ENCODE assay signal across 9 cellular contexts in the genomic region with DNA sequence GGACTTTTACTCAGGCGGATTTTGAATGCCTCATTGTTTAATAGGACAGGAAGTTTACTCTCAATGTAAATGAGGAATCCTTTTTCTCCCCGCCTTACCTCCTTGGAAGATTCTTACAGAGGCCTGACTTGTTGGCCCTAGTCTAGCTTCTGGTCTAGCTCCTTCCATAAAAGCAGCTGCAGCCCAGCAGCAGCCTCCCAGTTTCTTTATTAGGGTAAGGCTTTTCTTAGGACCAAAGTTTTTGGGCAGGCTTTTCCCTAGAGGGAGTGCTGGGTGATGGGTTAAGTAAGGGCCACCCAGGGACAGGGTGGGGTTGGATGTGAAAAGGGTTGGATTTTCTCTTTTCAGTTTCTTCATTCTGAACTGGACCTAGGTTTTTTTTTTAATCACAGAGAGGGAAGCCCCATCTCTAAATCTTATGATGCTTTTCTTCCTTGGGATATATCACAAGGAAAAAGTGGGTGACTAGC. TPM values are rescaled to one million over a fixed set of nuclear protein-coding genes. Genes with fewer than 3 reads are reported as not detected.
DNase-seq lines count a peak whose midpoint lies in the region; ATAC-seq, FAIRE-seq and TF ChIP-seq lines count a peak whose summit lies in the region.
"Had no signal": no experiment of that assay in that cellular context is flagged by ENCODE, and none has a peak within 500 bp of the region (broad histone marks: within the 10 kb centered on the region; RNA-seq: fewer than 3 reads in every experiment).

No MANE protein-coding gene starts in this region.

- H3K4ac ChIP-seq in H1 (replicated peaks; ENCODE audit: insufficient read length, low read depth, low read length), result peak overlapping the region; percentile 58

- peaks cover 23% of the 10 kb centered on the region for H3F3A ChIP-seq in PC-3 (ENCODE audit: low read length, unreplicated experiment)

- H3K27me3 ChIP-seq in CD4-positive, alpha-beta memory T cell (ENCODE audit: insufficient read depth, low read length), result no peaks in the 10 kb centered on the region
- no peaks in the 10 kb centered on the region for H3K27me3 ChIP-seq in PC-3 (ENCODE audit: low read length)
- H3K27me3 ChIP-seq in H1 (replicated peaks in 1 of 4; ENCODE audit: control insufficient read depth in 3 of 4, extremely low read depth in 1 of 4, insufficient read depth in 3 of 4, low read length in 3 of 4), result no peaks in the 10 kb centered on the region; a peak in 1 of 7 replicates

- H3K79me1 ChIP-seq in H1 (ENCODE audit: low read depth, low read length), result no peaks in the 10 kb centered on the region

- H3K36me3 Mint-ChIP-seq in CD4-positive, alpha-beta memory T cell, result no peaks in the 10 kb centered on the region
- no peaks in the 10 kb centered on the region for H3K36me3 Mint-ChIP-seq in neural crest cell (ENCODE audit: low read depth)

- no peak overlapping the region for H3K56ac ChIP-seq in H1 (replicated peaks; ENCODE audit: insufficient read length, low read depth, low read length)

- H3K23ac ChIP-seq in H1 (ENCODE audit: insufficient read length), result no peak overlapping the region

- no peaks in the 10 kb centered on the region for H3K9me3 ChIP-seq in CD4-positive, alpha-beta memory T cell (ENCODE audit: control insufficient read depth in 1 of 2, low read length in 2 of 2)
- peaks cover under 1% of the 10 kb centered on the region; the same call in 1 of the 2 replicates for H3K9me3 ChIP-seq in PC-3 (ENCODE audit: low read length)
- no peaks in the 10 kb centered on the region for H3K9me3 ChIP-seq in H1 (ENCODE audit: insufficient read depth in 2 of 2, low read depth in 1 of 2, low read length in 1 of 2)

- H3K14ac ChIP-seq in H1 (ENCODE audit: insufficient read length), result no peak overlapping the region

- H2BK15ac ChIP-seq in H1 (ENCODE audit: low read length), result no peak overlapping the region

- peak overlapping the region; percentile 73 to 88 (median 87) for H3K27ac Mint-ChIP-seq in CD4-positive, alpha-beta memory T cell
- H3K27ac Mint-ChIP-seq in neural crest cell (ENCODE audit: unreplicated experiment), result peak overlapping the region; percentile 96

- BruUV-seq in PC-3 (replicated peaks; lab: Mats Ljungman, UMichigan), result no TSS peak

- H3K9ac ChIP-seq in PC-3 (ENCODE audit: low read length), result peak overlapping the region; percentile 92
- no peak overlapping the region; a peak in 1 of 7 replicates for H3K9ac ChIP-seq in H1 (replicated peaks in 1 of 4; ENCODE audit: extremely low read depth in 1 of 4, low read depth in 3 of 4, low read length in 3 of 4)

- H4K91ac ChIP-seq in H1 (replicated peaks; ENCODE audit: insufficient read length, low read length), result no peak overlapping the region

- H3K4me1 Mint-ChIP-seq in CD4-positive, alpha-beta memory T cell, result peaks cover 27 to 45% (median 38%) of the 10 kb centered on the region in 4 donors
- peaks cover 33% of the 10 kb centered on the region for H3K4me1 Mint-ChIP-seq in neural crest cell

- no peaks in the 10 kb centered on the region for H3K23me2 ChIP-seq in H1 (ENCODE audit: low read depth, low read length)

- H2BK120ac ChIP-seq in H1 (replicated peaks; ENCODE audit: low read depth, low read length), result peak overlapping the region; percentile 77

- CTCF ChIA-PET in CD4-positive, alpha-beta memory T cell (lab: Charles Lee; ENCODE audit: partially characterized antibody), result interaction anchor here (1.3 kb wide), 1 partner anchor 11 kb away, joined by 5 read pairs; no protein-coding TSS in a partner anchor
- CTCF ChIA-PET in PC-3 (lab: Charles Lee) (no interaction called here), H1 (lab: Charles Lee; ENCODE audit: partially characterized antibody) (interaction anchor here (1.0 to 1.3 kb wide), 2 partner anchors 10 to 65 kb away, joined by 4 read pairs; no protein-coding TSS in a partner anchor)

- peak overlapping the region; percentile 96; the same call in 1 of the 2 replicates for H2BK12ac ChIP-seq in H1 (ENCODE audit: low read depth, low read length)

- H3K4me2 ChIP-seq in PC-3 (ENCODE audit: low read length) (peak overlapping the region; percentile 46), H1 (ENCODE audit: insufficient read depth in 1 of 2, low read depth in 2 of 2, low read length in 2 of 2) (peak overlapping the region; percentile 40)

- H4K20me1 ChIP-seq in PC-3 (ENCODE audit: low read length) (no peaks in the 10 kb centered on the region), H1 (replicated peaks in 1 of 2; ENCODE audit: control insufficient read depth in 1 of 2, insufficient read depth in 2 of 2, low read length in 2 of 2) (no peaks in the 10 kb centered on the region)

- H2AFZ ChIP-seq in PC-3 (ENCODE audit: low read length) (no peak overlapping the region), H1 (ENCODE audit: low read length) (peak overlapping the region; percentile 53; the same call in 1 of the 2 replicates)

- WGBS in H1 (ENCODE audit: extremely low coverage in 1 of 2, insufficient coverage in 1 of 2, insufficient read length in 1 of 2, insufficient replicate concordance in 2 of 2, low coverage in 1 of 2, low lambda C conversion rate in 2 of 2, missing lambda C conversion rate in 1 of 2), 2 experiments, result 20% methylated on average over 2 of the region's 2 CpGs; no CpG with 5 or more reads in 1 of the 2 experiments

- ATAC-seq in PC-3 (no peak), GM21423 (IDR thresholded peaks at IDR 0.05; ENCODE audit: unreplicated experiment) (no peak)

- H4K8ac ChIP-seq in H1 (ENCODE audit: extremely low read depth, insufficient read depth, low read length), result no peak overlapping the region

- no peak for TF ChIP-seq EP300 in H1 (IDR thresholded peaks at IDR 0.05; ENCODE audit: borderline replicate concordance in 1 of 2, low read depth in 2 of 2, low read length in 2 of 2)

- TF ChIP-seq POLR2A in H1 (IDR thresholded peaks at IDR 0.05; ENCODE audit: control extremely low read depth in 1 of 2, low read depth in 2 of 2, low read length in 2 of 2) (no peak), erythroblast (IDR thresholded peaks at IDR 0.05; ENCODE audit: low read length) (no peak)

- peak overlapping the region; percentile 37; the same call in 1 of the 2 replicates for H2BK20ac ChIP-seq in H1 (ENCODE audit: low read length)

- peaks cover 0 to 2% (median 0%) of the 10 kb centered on the region in 8 donors for H3K9me3 Mint-ChIP-seq in CD4-positive, alpha-beta memory T cell
- peaks cover 6% of the 10 kb centered on the region for H3K9me3 Mint-ChIP-seq in neural crest cell

- no peaks in the 10 kb centered on the region for H3K27me3 Mint-ChIP-seq in CD4-positive, alpha-beta memory T cell
- H3K27me3 Mint-ChIP-seq in neural crest cell (ENCODE audit: low read depth), result peaks cover 3% of the 10 kb centered on the region

- intact Hi-C loops in CD4-positive, alpha-beta memory T cell (cut with micrococcal nuclease), result loop anchor here (1.0 to 5.0 kb wide), 2 partner anchors 10 to 50 kb away; partner anchors contain the start of gene LIF
- intact Hi-C loops in PC-3 (cut with micrococcal nuclease), result loop anchor here (1.0 to 2.0 kb wide), 3 partner anchors 8 to 56 kb away; no protein-coding TSS in a partner anchor

- peaks cover 41% of the 10 kb centered on the region for H3K4me1 ChIP-seq in CD4-positive, alpha-beta memory T cell (ENCODE audit: insufficient read depth, low read length)
- H3K4me1 ChIP-seq in PC-3 (ENCODE audit: insufficient read depth, low read length), result peaks cover 53% of the 10 kb centered on the region
- peaks cover 6 to 18% (median 11%) of the 10 kb centered on the region in 4 experiments; a peak in 6 of 7 replicates for H3K4me1 ChIP-seq in H1 (replicated peaks in 1 of 4; ENCODE audit: control insufficient read depth in 3 of 4, insufficient read depth in 4 of 4, low read length in 3 of 4)

- H3K4me3 Mint-ChIP-seq in CD4-positive, alpha-beta memory T cell, result peak overlapping the region in 7 of 8 donors; percentile 59 to 86 (median 76)
- peak overlapping the region; percentile 65 for H3K4me3 Mint-ChIP-seq in neural crest cell

- H3K9me2 ChIP-seq in PC-3 (replicated peaks; ENCODE audit: low read length), result no peaks in the 10 kb centered on the region

- no peak for DNase-seq in CD4-positive, alpha-beta memory T cell
- DNase-seq in PC-3, result no peak
- DNase-seq in H1 (ENCODE audit: low read depth in 1 of 2, low spot score in 2 of 2), result no peak
- no peak for DNase-seq in neural crest cell (ENCODE audit: low read depth, low spot score)
- no peak for DNase-seq in erythroblast (lab: John Stamatoyannopoulos, UW)
- DNase-seq in NCI-H146 treated with DMSO at 0.1 percent for 48 hours (lab: John Stamatoyannopoulos, UW; ENCODE audit: unreplicated experiment), result no peak
- DNase-seq in glomerular visceral epithelial cell (ENCODE audit: extremely low spot score), result no peak
- DNase-seq: GDM1 had no signal

- H3K79me2 ChIP-seq in PC-3 (ENCODE audit: low read length), result no peaks in the 10 kb centered on the region
- no peaks in the 10 kb centered on the region for H3K79me2 ChIP-seq in H1 (ENCODE audit: control insufficient read depth in 1 of 2, insufficient read depth in 2 of 2, low read length in 2 of 2)

- FAIRE-seq in H1 (lab: Jason Lieb, UNC), result no peak

- no peak overlapping the region for H4K5ac ChIP-seq in H1 (ENCODE audit: insufficient read length, low read depth, low read length)

- H3K18ac ChIP-seq in H1 (ENCODE audit: extremely low read depth, low read length), result peak overlapping the region; percentile 42; the same call in 1 of the 2 replicates

- TF ChIP-seq RAD21 in H1 (IDR thresholded peaks at IDR 0.05 in 1 of 2, conservative IDR thresholded peaks at IDR 0.05 in 1 of 2; ENCODE audit: low read depth in 2 of 2, low read length in 2 of 2), result no peak

- H2BK5ac ChIP-seq in H1 (ENCODE audit: low read depth, low read length), result peak overlapping the region; percentile 71

- peak overlapping the region; percentile 32 for H3K27ac ChIP-seq in CD4-positive, alpha-beta memory T cell (ENCODE audit: low read depth, low read length)
- H3K27ac ChIP-seq in PC-3 (ENCODE audit: low read length), result peak overlapping the region; percentile 99
- peak overlapping the region; percentile 37; the same call in 1 of the 2 replicates for H3K27ac ChIP-seq in H1 (ENCODE audit: low read depth, low read length)

- TF ChIP-seq CTCF in PC-3 (conservative IDR thresholded peaks at IDR 0.05; ENCODE audit: low read depth, low read length), result no peak
- TF ChIP-seq CTCF in H1 (IDR thresholded peaks at IDR 0.05; ENCODE audit: control extremely low read depth in 1 of 3, insufficient read depth in 1 of 3, low read depth in 1 of 3, low read length in 3 of 3), result no peak
- no peak for TF ChIP-seq CTCF in neural crest cell (conservative IDR thresholded peaks at IDR 0.05)

- H2AK5ac ChIP-seq in H1 (ENCODE audit: low read depth, low read length), result peak overlapping the region; percentile 93; the same call in 1 of the 2 replicates

- POLR2A ChIA-PET in CD4-positive, alpha-beta memory T cell (lab: Charles Lee; ENCODE audit: partially characterized antibody), result interaction anchor here (0.6 to 1.5 kb wide), 5 partner anchors 9 to 1513 kb away, joined by 3 to 5 read pairs (median 3); no protein-coding TSS in a partner anchor
- POLR2A ChIA-PET in PC-3 (lab: Charles Lee; ENCODE audit: unreplicated experiment) (interaction anchor here (0.6 to 1.7 kb wide), 6 partner anchors 8 to 53 kb away, joined by 3 to 17 read pairs (median 4); no protein-coding TSS in a partner anchor), H1 (lab: Charles Lee; ENCODE audit: partially characterized antibody) (interaction anchor here (0.9 to 2.2 kb wide), 10 partner anchors 9 to 121 kb away, joined by 3 to 12 read pairs (median 4); no protein-coding TSS in a partner anchor)

- H3K4me3 ChIP-seq in CD4-positive, alpha-beta memory T cell (ENCODE audit: low read length in 2 of 2), result peak overlapping the region in 1 of 2 donors; percentile 7
- H3K4me3 ChIP-seq in PC-3 (ENCODE audit: low read length) (no peak overlapping the region), H1 (ENCODE audit: extremely low read depth in 1 of 4, insufficient read depth in 2 of 4, low read depth in 3 of 4, low read length in 4 of 4) (peak overlapping the region in 1 of 4 experiments; percentile 12; a peak in 1 of 8 replicates)

- no peaks in the 10 kb centered on the region for H3K36me3 ChIP-seq in CD4-positive, alpha-beta memory T cell (ENCODE audit: insufficient read depth, low read length)
- H3K36me3 ChIP-seq in PC-3 (ENCODE audit: low read depth, low read length), result no peaks in the 10 kb centered on the region
- no peaks in the 10 kb centered on the region for H3K36me3 ChIP-seq in H1 (ENCODE audit: control insufficient read depth in 2 of 4, insufficient read depth in 4 of 4, low read length in 3 of 4)

RNA-seq across cellular contexts. Expression of gene LIF, which starts 49.7 kb away (rescaled TPM):
- under 1 TPM; 0.26 to 0.58 TPM for total RNA-seq in CD4-positive, alpha-beta memory T cell
- polyA plus RNA-seq in CD4-positive, alpha-beta memory T cell, result not detected
- 64.1 and 71.6 TPM in 2 replicates for total RNA-seq in PC-3 (2014; rRNA removed)
- total RNA-seq in H1 (2021; fragmentation: NEBNext Ultra II Directional; extraction: Animal tissue kit (Norgen Biotek cat#: 25700)), result 3.3 and 3.5 TPM in 2 replicates
- polyA plus RNA-seq in H1 (2011; rRNA removed), result 3.3 and 4.1 TPM in 2 replicates
- polyA plus RNA-seq in H1 (2011; cell fraction: cytosol; rRNA removed), result 4.0 TPM
- polyA plus RNA-seq in H1 (2011; cell fraction: nucleus; rRNA removed), result 16.5 TPM
- polyA plus RNA-seq in H1 (2012, experiment 1 of 2), result 3.5 to 4.5 TPM (median 3.9 TPM) in 4 replicates
- polyA plus RNA-seq in H1 (2012, experiment 2 of 2), result 2.9 TPM
- 2.2 TPM for polyA plus RNA-seq in H1 (2013, experiment 1 of 2)
- 1.8 TPM for polyA plus RNA-seq in H1 (2013, experiment 2 of 2)
- polyA minus RNA-seq in H1 (2011; rRNA and poly(A)+ RNA removed), result 9.4 and 9.6 TPM in 2 replicates
- polyA minus RNA-seq in H1 (2011; cell fraction: cytosol; rRNA and poly(A)+ RNA removed), result 6.2 TPM
- 4.6 TPM for polyA minus RNA-seq in H1 (2011; cell fraction: nucleus; rRNA and poly(A)+ RNA removed)
- 0.57 and 1.1 TPM in 2 replicates for total RNA-seq in neural crest cell

Comparison
In these comparisons a context has a peak if more than half of its experiments do, and no peak if none do; other contexts are left out.
1. H3K27ac ChIP-seq: peak in every context shown above with its lines; median percentile 99 in PC-3; 37 in H1; 32 in CD4-positive, alpha-beta memory T cell.
2. RNA of gene LIF, which starts 49.7 kb away (total RNA-seq): 64.1 to 71.6 TPM in PC-3; 3.3 to 3.5 TPM in H1, 0.57 to 1.1 TPM in neural crest cell and 0.26 to 0.58 TPM in CD4-positive, alpha-beta memory T cell; every median in the first group is over 10 times any median in the second.